Comparison of ENCODE assay signal across 8 cellular contexts in the genomic region with DNA sequence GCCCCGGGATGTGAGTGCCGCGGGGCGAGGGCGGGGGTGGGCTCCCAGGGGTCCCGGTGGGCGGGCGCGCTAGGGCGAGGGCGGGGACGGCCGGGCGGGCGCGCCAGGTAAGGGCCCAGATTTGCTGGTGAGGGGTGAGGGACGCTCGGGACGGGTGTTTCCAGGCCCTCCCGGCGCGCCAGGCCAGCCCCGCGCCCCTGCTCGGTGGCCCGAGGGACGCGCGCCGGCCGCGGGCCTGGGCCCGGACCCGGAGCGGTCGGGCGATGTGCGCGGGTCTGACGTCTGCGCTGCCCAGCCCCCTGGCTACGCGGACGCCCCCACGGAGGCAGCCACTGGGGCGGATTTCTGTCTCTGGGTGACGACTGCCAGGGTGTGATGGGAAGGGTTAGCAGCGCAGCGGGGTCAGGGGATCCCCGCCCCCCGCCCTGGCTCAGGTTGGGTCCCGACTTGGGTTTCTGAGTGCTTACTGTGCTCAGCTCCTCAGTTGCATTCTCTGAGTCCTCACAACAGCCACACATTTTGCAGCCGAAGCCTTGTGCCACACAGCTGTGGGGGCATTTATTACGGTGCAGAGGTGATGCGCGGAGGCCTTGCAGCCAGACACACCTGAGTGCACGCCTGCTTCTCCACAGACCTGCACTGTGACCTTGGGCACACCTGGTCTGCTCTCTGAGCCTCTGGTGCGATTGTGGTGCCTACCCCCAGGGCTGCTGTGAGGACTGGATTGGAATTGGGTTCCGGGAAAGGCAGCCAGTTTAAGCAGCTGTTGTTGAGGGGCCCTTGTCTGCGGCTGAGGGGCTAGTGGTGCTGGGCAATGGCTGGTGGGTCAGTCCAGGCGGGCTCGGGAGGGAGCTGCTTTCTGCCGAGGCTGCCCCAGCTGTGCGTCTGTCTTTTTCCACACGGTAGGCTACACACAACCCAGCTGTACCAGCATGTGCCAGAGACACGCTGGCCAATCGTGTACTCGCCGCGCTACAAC. TPM values are rescaled to one million over a fixed set of nuclear protein-coding genes. Genes with fewer than 3 reads are reported as not detected.
A peak's percentile ranks its signal among the peaks of the same experiment; 100 is the strongest.
DNase-seq lines count a peak whose midpoint lies in the region; ATAC-seq, FAIRE-seq and TF ChIP-seq lines count a peak whose summit lies in the region.

No MANE protein-coding gene starts in this region.

- peak overlapping the region in 10 of 12 donors; percentile 49 to 96 (median 81) for H3K27ac ChIP-seq in heart left ventricle

- peaks cover 0 to 4% (median 0%) of the 10 kb centered on the region in 9 donors for H3K36me3 ChIP-seq in heart left ventricle

- ATAC-seq in activated CD4-positive, CD25-positive, alpha-beta regulatory T cell treated with anti-CD3 and anti-CD28 coated beads, Interleukin-2, amount 50 U/mL, for 24 hours: peak; percentile 3 to 16
- ATAC-seq in heart left ventricle: peak in 1 of 4 donors; percentile 26

- TF ChIP-seq POLR2A in heart left ventricle (IDR thresholded peaks at IDR 0.05): no peak

- no peaks in the 10 kb centered on the region for H3K9me3 ChIP-seq in heart left ventricle

- FAIRE-seq in HTR-8/SVneo (lab: Jason Lieb, UNC): no peak

- TF ChIP-seq CTCF in heart left ventricle (IDR thresholded peaks at IDR 0.05): no peak

- H3K4me3 Mint-ChIP-seq in activated naive CD4-positive, alpha-beta T cell treated with anti-CD3 and anti-CD28 coated beads for 36 hours: peak overlapping the region; percentile 76

- intact Hi-C loops in activated naive CD4-positive, alpha-beta T cell treated with anti-CD3 and anti-CD28 coated beads for 36 hours (cut with micrococcal nuclease): loop anchor here (1.0 to 5.0 kb wide), 7 partner anchors 29 to 922 kb away; a partner anchor contains a TSS
- intact Hi-C loops in heart left ventricle (cut with DNase I): no loop called here
- intact Hi-C loops in posterior cingulate gyrus (cut with DNase I): no loop called here

- CTCF ChIA-PET in activated naive CD4-positive, alpha-beta T cell treated with anti-CD3 and anti-CD28 coated beads for 36 hours (lab: Charles Lee): interaction anchor here (0.9 to 2.8 kb wide), 8 partner anchors 16 to 386 kb away, joined by 3 to 8 read pairs (median 5); no protein-coding TSS in a partner anchor

- H3K27me3 Mint-ChIP-seq in activated naive CD4-positive, alpha-beta T cell treated with anti-CD3 and anti-CD28 coated beads for 36 hours (ENCODE audit: low read depth): no peaks in the 10 kb centered on the region

- H3K27ac Mint-ChIP-seq in activated naive CD4-positive, alpha-beta T cell treated with anti-CD3 and anti-CD28 coated beads for 36 hours: no peak overlapping the region

- no peak for DNase-seq in activated CD4-positive, CD25-positive, alpha-beta regulatory T cell (lab: John Stamatoyannopoulos, UW)
- peak; percentile 41 for DNase-seq in HTR-8/SVneo (ENCODE audit: insufficient read length, low spot score)
- DNase-seq in activated naive CD4-positive, alpha-beta T cell treated with anti-CD3 and anti-CD28 coated beads for 36 hours: peak; percentile 43
- DNase-seq in heart left ventricle: peak in 2 of 5 donors; percentile 47 to 51
- DNase-seq in posterior cingulate gyrus: peak in 8 of 10 donors; percentile 42 to 92 (median 54)
- DNase-seq in cerebellar cortex (ENCODE audit: low spot score): no peak
- no peak for DNase-seq in ecto neural progenitor cell (ENCODE audit: low spot score)

- 20 to 63% (median 24%) methylated on average over 19 to 70 of the region's 70 CpGs for WGBS in heart left ventricle, 4 donors

- peak overlapping the region; percentile 59 to 98 (median 82) for H3K4me3 ChIP-seq in heart left ventricle

- H3K27me3 ChIP-seq in heart left ventricle: no peaks in the 10 kb centered on the region

- H3K9me3 Mint-ChIP-seq in activated naive CD4-positive, alpha-beta T cell treated with anti-CD3 and anti-CD28 coated beads for 36 hours: no peaks in the 10 kb centered on the region

- peaks cover 0 to 40% (median 22%) of the 10 kb centered on the region in 12 donors for H3K4me1 ChIP-seq in heart left ventricle

- peaks cover 19% of the 10 kb centered on the region for H3K4me1 Mint-ChIP-seq in activated naive CD4-positive, alpha-beta T cell treated with anti-CD3 and anti-CD28 coated beads for 36 hours (ENCODE audit: low read depth)

- no peaks in the 10 kb centered on the region for H3K36me3 Mint-ChIP-seq in activated naive CD4-positive, alpha-beta T cell treated with anti-CD3 and anti-CD28 coated beads for 36 hours (ENCODE audit: low read depth)

RNA-seq across cellular contexts. Expression of a gene that starts 0.5 kb away (rescaled TPM):
- 1 to 10 TPM; 1.6 to 2.4 TPM for total RNA-seq in activated naive CD4-positive, alpha-beta T cell treated with anti-CD3 and anti-CD28 coated beads for 36 hours
- 10 to 100 TPM; 20.8 to 49.4 (median 30.7) TPM for total RNA-seq in heart left ventricle
- polyA plus RNA-seq in heart left ventricle: 10 to 100 TPM; 27.2 to 33.7 TPM

Comparison
In these comparisons a context has a peak if more than half of its experiments do, and no peak if none do; other contexts are left out.
1. DNase-seq: peak in HTR-8/SVneo (single experiment), activated naive CD4-positive, alpha-beta T cell treated with anti-CD3 and anti-CD28 coated beads for 36 hours (single experiment) and posterior cingulate gyrus (8 of 10); none in activated CD4-positive, CD25-positive, alpha-beta regulatory T cell (0 of 4), cerebellar cortex (single experiment) and ecto neural progenitor cell (single experiment).
2. RNA of a gene that starts 0.5 kb away (total RNA-seq): 20.8 to 49.4 TPM in heart left ventricle; 1.6 to 2.4 TPM in activated naive CD4-positive, alpha-beta T cell treated with anti-CD3 and anti-CD28 coated beads for 36 hours; every median in the first group is over 4 times any median in the second.